ENCODE assay signal across 8 cellular contexts in the genomic region with DNA sequence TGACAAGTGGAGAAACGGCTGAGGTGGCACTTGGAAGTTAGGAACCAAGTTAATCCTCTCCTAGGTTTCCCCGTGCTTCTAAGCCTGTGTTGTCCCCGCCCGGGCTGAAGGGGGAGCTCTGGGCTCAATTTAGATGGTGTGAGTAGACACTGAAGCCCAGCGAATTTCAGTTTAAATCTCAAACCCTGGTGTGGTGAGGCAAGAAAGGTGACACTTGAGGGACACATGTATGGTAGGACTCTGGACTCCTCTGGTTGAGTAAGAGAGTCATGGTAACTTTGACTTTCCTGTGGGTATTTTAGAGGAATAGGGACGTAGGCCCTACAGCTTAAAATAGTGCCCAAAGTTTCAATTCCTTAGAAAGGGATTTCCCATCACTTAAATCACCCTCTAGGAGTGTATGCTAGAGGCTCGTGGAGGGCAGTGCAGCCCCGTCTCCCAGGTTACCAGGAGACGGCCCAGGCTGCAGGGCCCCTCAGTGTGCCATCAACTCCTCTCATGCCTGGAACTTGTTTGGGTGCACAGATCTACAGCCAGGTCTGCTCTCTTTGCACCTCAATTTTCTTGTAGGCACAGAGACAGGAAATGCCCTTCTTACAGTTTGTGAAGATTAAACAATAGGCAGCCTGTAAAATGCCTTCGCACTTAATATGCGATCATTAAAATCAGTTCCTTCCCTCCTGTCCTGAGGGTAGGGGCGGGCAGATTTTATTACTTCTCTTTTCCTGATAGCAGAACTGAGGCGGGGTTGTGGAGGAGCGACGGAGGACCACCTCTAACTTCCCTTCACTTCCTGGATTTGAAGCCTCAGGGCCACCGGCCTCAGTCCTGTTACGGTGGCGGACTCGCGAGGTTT. TPM values are rescaled to one million over a fixed set of nuclear protein-coding genes. Genes with fewer than 3 reads are reported as not detected.
DNase-seq lines count a peak whose midpoint lies in the region; ATAC-seq and TF ChIP-seq lines count a peak whose summit lies in the region.

No MANE protein-coding gene starts in this region.

- BruUV-seq in Calu3 (replicated peaks; lab: Mats Ljungman, UMichigan) = no TSS peak

- H3K4me3 Mint-ChIP-seq in Calu3 (ENCODE audit: low read depth, unreplicated experiment) (no peak overlapping the region), glutamatergic neuron (ENCODE audit: unreplicated experiment) (peak overlapping the region; percentile 30)
- peak overlapping the region; percentile 19 for H3K4me3 Mint-ChIP-seq in activated CD8-positive, alpha-beta T cell treated with anti-CD3 and anti-CD28 coated beads for 36 hours

- CTCF ChIA-PET in Calu3 (lab: Charles Lee) = interaction anchor here (0.6 kb wide), 1 partner anchor 681 kb away, joined by 3 read pairs; no protein-coding TSS in a partner anchor
- CTCF ChIA-PET in activated CD8-positive, alpha-beta T cell treated with anti-CD3 and anti-CD28 coated beads for 36 hours (lab: Charles Lee) = interaction anchor here (0.8 to 3.5 kb wide), 16 partner anchors 9 to 713 kb away, joined by 3 to 13 read pairs (median 4); no protein-coding TSS in a partner anchor

- TF ChIP-seq CTCF in Calu3 (IDR thresholded peaks at IDR 0.05; ENCODE audit: unreplicated experiment) (peak; percentile 22), glutamatergic neuron (IDR thresholded peaks at IDR 0.05; ENCODE audit: partially characterized antibody, unreplicated experiment) (peak; percentile 56)
- TF ChIP-seq CTCF in activated CD8-positive, alpha-beta T cell treated with anti-CD3 and anti-CD28 coated beads for 36 hours (IDR thresholded peaks at IDR 0.05) = peak; percentile 85

- H3K27me3 Mint-ChIP-seq in Calu3 (ENCODE audit: unreplicated experiment) (no peaks in the 10 kb centered on the region), glutamatergic neuron (ENCODE audit: unreplicated experiment) (peaks cover 53% of the 10 kb centered on the region)
- peaks cover 87% of the 10 kb centered on the region for H3K27me3 Mint-ChIP-seq in activated CD8-positive, alpha-beta T cell treated with anti-CD3 and anti-CD28 coated beads for 36 hours

- H3K4me1 Mint-ChIP-seq in Calu3 (ENCODE audit: low read depth, unreplicated experiment) (no peaks in the 10 kb centered on the region), glutamatergic neuron (ENCODE audit: low read depth, unreplicated experiment) (peaks cover 5% of the 10 kb centered on the region)
- peaks cover 28% of the 10 kb centered on the region for H3K4me1 Mint-ChIP-seq in activated CD8-positive, alpha-beta T cell treated with anti-CD3 and anti-CD28 coated beads for 36 hours (ENCODE audit: low read depth)

- H3K27ac Mint-ChIP-seq in Calu3 (ENCODE audit: unreplicated experiment) = no peak overlapping the region
- H3K27ac Mint-ChIP-seq in activated CD8-positive, alpha-beta T cell treated with anti-CD3 and anti-CD28 coated beads for 36 hours = no peak overlapping the region
- no peak overlapping the region for H3K27ac Mint-ChIP-seq in glutamatergic neuron (ENCODE audit: unreplicated experiment)

- H3K9me3 Mint-ChIP-seq in Calu3 (ENCODE audit: low read depth, unreplicated experiment) (no peaks in the 10 kb centered on the region), glutamatergic neuron (ENCODE audit: unreplicated experiment) (peaks cover 9% of the 10 kb centered on the region)
- no peaks in the 10 kb centered on the region for H3K9me3 Mint-ChIP-seq in activated CD8-positive, alpha-beta T cell treated with anti-CD3 and anti-CD28 coated beads for 36 hours

- peak; percentile 65 for ATAC-seq in GM18868 (IDR thresholded peaks at IDR 0.05; ENCODE audit: unreplicated experiment)
- ATAC-seq in HG02943 (IDR thresholded peaks at IDR 0.05; ENCODE audit: low read depth, unreplicated experiment) = peak; percentile 67
- peak; percentile 85 for ATAC-seq in activated CD8-positive, alpha-beta T cell treated with anti-CD3 and anti-CD28 coated beads for 36 hours

- intact Hi-C loops in Calu3 (cut with micrococcal nuclease; ENCODE audit: unreplicated experiment) = loop anchor here (1.0 to 5.0 kb wide), 4 partner anchors 241 to 651 kb away; no protein-coding TSS in a partner anchor
- intact Hi-C loops in activated CD8-positive, alpha-beta T cell treated with anti-CD3 and anti-CD28 coated beads for 36 hours (cut with micrococcal nuclease) = loop anchor here (2.0 to 10.0 kb wide), 3 partner anchors 249 to 649 kb away; no protein-coding TSS in a partner anchor

- POLR2A ChIA-PET in activated CD8-positive, alpha-beta T cell treated with anti-CD3 and anti-CD28 coated beads for 36 hours (lab: Charles Lee) = no interaction called here

- peak; percentile 66 for DNase-seq in Calu3
- peak; percentile 17 for DNase-seq in NCI-H1417 treated with DMSO at 0.1 percent for 48 hours (lab: John Stamatoyannopoulos, UW)
- DNase-seq in activated CD8-positive, alpha-beta T cell treated with anti-CD3 and anti-CD28 coated beads for 36 hours = peak; percentile 74
- peak; percentile 82 for DNase-seq in glutamatergic neuron
- peak; percentile 42 for DNase-seq in pons (ENCODE audit: low spot score)
- DNase-seq in activated CD4-positive, CD25-positive, alpha-beta regulatory T cell (lab: John Stamatoyannopoulos, UW) = no peak

- no peaks in the 10 kb centered on the region for H3K36me3 Mint-ChIP-seq in Calu3 (ENCODE audit: insufficient read depth, unreplicated experiment)
- H3K36me3 Mint-ChIP-seq in activated CD8-positive, alpha-beta T cell treated with anti-CD3 and anti-CD28 coated beads for 36 hours (ENCODE audit: low read depth) = peaks cover 16% of the 10 kb centered on the region
- H3K36me3 Mint-ChIP-seq in glutamatergic neuron (ENCODE audit: unreplicated experiment) = peaks cover 10% of the 10 kb centered on the region

RNA-seq across cellular contexts. Expression of gene HAND2, which starts 23.9 kb away (rescaled TPM):
- total RNA-seq in Calu3 (2022) (0.45 TPM in 1 of 2 replicates, not detected in the other), glutamatergic neuron (ENCODE audit: unreplicated experiment) (not detected)
- total RNA-seq in activated CD8-positive, alpha-beta T cell treated with anti-CD3 and anti-CD28 coated beads for 36 hours = not detected

Comparison
In these comparisons a context has a peak if more than half of its experiments do, and no peak if none do; other contexts are left out.
1. DNase-seq: peak in Calu3 (single experiment), NCI-H1417 treated with DMSO at 0.1 percent for 48 hours (single experiment), activated CD8-positive, alpha-beta T cell treated with anti-CD3 and anti-CD28 coated beads for 36 hours (single experiment), glutamatergic neuron (single experiment) and pons (single experiment); none in activated CD4-positive, CD25-positive, alpha-beta regulatory T cell (0 of 4).
2. CTCF ChIP-seq: peak in every context shown above with its lines; median percentile 85 in activated CD8-positive, alpha-beta T cell treated with anti-CD3 and anti-CD28 coated beads for 36 hours; 56 in glutamatergic neuron; 22 in Calu3.
3. Peak in every context shown above with its lines, with median percentiles within 50 percentile points of each other: ATAC-seq.